9 cellular contexts compared by ENCODE assay signal in genomic region chr9:104819033-104819432, GRCh38. TPM values are rescaled to one million over a fixed set of nuclear protein-coding genes. Genes with fewer than 3 reads are reported as not detected.
"Had no signal": no experiment of that assay in that cellular context is flagged by ENCODE, and none has a peak within 500 bp of the region (broad histone marks: within the 10 kb centered on the region; RNA-seq: fewer than 3 reads in every experiment).

No MANE protein-coding gene starts in this region.

- DNase-seq: GM23248, GOT3, H7, HFFc6, IMR-90 had no signal

- ATAC-seq: HCT116 had no signal

- H3K27ac ChIP-seq: GM23248 had no signal

- H3K4me3 ChIP-seq: GM23248, HAP-1, K562 had no signal

- H3K9me3 ChIP-seq: HAP-1 had no signal

- H3K4me1 ChIP-seq: HAP-1 had no signal

- H3K36me3 ChIP-seq: HAP-1 had no signal

RNA-seq across cellular contexts. Expression of gene NIPSNAP3B, which starts 55.1 kb away (rescaled TPM):
- total RNA-seq: HT-29 had no signal
